In genomic region chrX:103773445-103773844, GRCh38 we compare ENCODE assay signal across 2 cellular contexts.
TF ChIP-seq lines count a peak whose summit lies in the region.

No MANE protein-coding gene starts in this region.

TF ChIP-seq in HCT116, 20 proteins besides CTCF, POLR2A, EP300 and RAD21:
- TF ChIP-seq EZH2phosphoT487 (IDR thresholded peaks at IDR 0.05; ENCODE audit: borderline replicate concordance) (no peak), MAX (IDR thresholded peaks at IDR 0.05) (no peak), REST (IDR thresholded peaks at IDR 0.05; ENCODE audit: low read depth) (no peak), SIN3A (IDR thresholded peaks at IDR 0.05; ENCODE audit: low read depth) (no peak), ZFX (IDR thresholded peaks at IDR 0.05) (no peak), ZBTB33 (IDR thresholded peaks at IDR 0.05; ENCODE audit: extremely low read depth, insufficient replicate concordance, low read length) (no peak), JUND (IDR thresholded peaks at IDR 0.05) (no peak), EZH2 (IDR thresholded peaks at IDR 0.05) (no peak), SRF (IDR thresholded peaks at IDR 0.05; ENCODE audit: low read depth) (no peak), ZNF274 (IDR thresholded peaks at IDR 0.05; ENCODE audit: low read depth, low read length) (no peak), CEBPB (IDR thresholded peaks at IDR 0.05; ENCODE audit: low read depth) (no peak), ELF1 (IDR thresholded peaks at IDR 0.05; ENCODE audit: borderline replicate concordance, low read depth) (no peak), FOSL1 (IDR thresholded peaks at IDR 0.05; ENCODE audit: low read depth) (no peak), ATF3 (IDR thresholded peaks at IDR 0.05) (no peak), TCF7L2 (IDR thresholded peaks at IDR 0.05; ENCODE audit: borderline replicate concordance, extremely low read depth, insufficient read depth, insufficient read length) (no peak), CBX3 (IDR thresholded peaks at IDR 0.05; ENCODE audit: low read depth) (no peak), EGR1 (IDR thresholded peaks at IDR 0.05; ENCODE audit: low read depth) (no peak), YY1 (IDR thresholded peaks at IDR 0.05; ENCODE audit: extremely low read depth, insufficient replicate concordance, low read depth, low read length) (no peak), SP1 (IDR thresholded peaks at IDR 0.05; ENCODE audit: low read depth) (no peak)

TF ChIP-seq in H1, 55 proteins besides CTCF, POLR2A, EP300 and RAD21:
- TF ChIP-seq ATF3 (IDR thresholded peaks at IDR 0.05; ENCODE audit: insufficient read depth, low read depth, low read length), result no peak
- no peak for TF ChIP-seq SAP30 (IDR thresholded peaks at IDR 0.05; ENCODE audit: insufficient read depth, insufficient replicate concordance, low read length)
- TF ChIP-seq RFX5 (IDR thresholded peaks at IDR 0.05; ENCODE audit: borderline replicate concordance, low read depth, low read length), result no peak
- no peak for TF ChIP-seq GTF2F1 (IDR thresholded peaks at IDR 0.05; ENCODE audit: borderline replicate concordance, low read depth, low read length)
- no peak for TF ChIP-seq CEBPB (IDR thresholded peaks at IDR 0.05; ENCODE audit: low read depth, low read length)
- no peak for TF ChIP-seq TAF1 (IDR thresholded peaks at IDR 0.05; ENCODE audit: low read depth, low read length)
- no peak for TF ChIP-seq NRF1 (IDR thresholded peaks at IDR 0.05; ENCODE audit: low read depth, low read length)
- TF ChIP-seq TEAD4 (IDR thresholded peaks at IDR 0.05; ENCODE audit: low read depth, low read length), result no peak
- no peak for TF ChIP-seq SP2 (IDR thresholded peaks at IDR 0.05; ENCODE audit: low read length)
